In genomic region chr7:96337519-96337918, GRCh38 we compare ENCODE assay signal across 15 cellular contexts. TPM values are rescaled to one million over a fixed set of nuclear protein-coding genes. Genes with fewer than 3 reads are reported as not detected.
DNase-seq lines count a peak whose midpoint lies in the region; ATAC-seq and TF ChIP-seq lines count a peak whose summit lies in the region.
"Had no signal": no experiment of that assay in that cellular context is flagged by ENCODE, and none has a peak within 500 bp of the region (broad histone marks: within the 10 kb centered on the region; RNA-seq: fewer than 3 reads in every experiment).

No MANE protein-coding gene starts in this region.

- POLR2A ChIA-PET in naive thymus-derived CD8-positive, alpha-beta T cell (lab: Charles Lee) = no interaction called here

- peaks cover 13% of the 10 kb centered on the region for H3K27me3 Mint-ChIP-seq in osteocyte (ENCODE audit: unreplicated experiment)
- H3K27me3 Mint-ChIP-seq in naive thymus-derived CD8-positive, alpha-beta T cell = peaks cover 9 to 30% (median 20%) of the 10 kb centered on the region in 5 donors

- no peak overlapping the region for H3K4me3 ChIP-seq in AG09309 (ENCODE audit: control insufficient read depth, low read depth, low read length)

- DNase-seq in AG09309 (ENCODE audit: low read depth) = peak; percentile 4
- DNase-seq in amniotic stem cell (lab: John Stamatoyannopoulos, UW) = peak; percentile 18
- DNase-seq in fibroblast of gingiva (ENCODE audit: low read depth) = peak; percentile 21
- no peak for DNase-seq in osteocyte (ENCODE audit: extremely low spot score, unreplicated experiment)
- DNase-seq in naive thymus-derived CD8-positive, alpha-beta T cell = no peak
- DNase-seq in effector CD8-positive, alpha-beta T cell (lab: John Stamatoyannopoulos, UW) = no peak
- DNase-seq in erythroblast (lab: John Stamatoyannopoulos, UW) = no peak
- DNase-seq: C1 segment of cervical spinal cord, H7, NCI-H1048, NCI-H146, NCI-H2081, NCI-H748 treated with DMSO at 0.1 percent for 48 hours, PC-3 had no signal

- no peaks in the 10 kb centered on the region for H3K36me3 Mint-ChIP-seq in osteocyte (ENCODE audit: unreplicated experiment)
- peaks cover 0 to 5% (median 0%) of the 10 kb centered on the region in 3 donors for H3K36me3 Mint-ChIP-seq in naive thymus-derived CD8-positive, alpha-beta T cell

- no peak overlapping the region for H3K4me3 Mint-ChIP-seq in osteocyte (ENCODE audit: unreplicated experiment)
- no peak overlapping the region for H3K4me3 Mint-ChIP-seq in naive thymus-derived CD8-positive, alpha-beta T cell

- no peak for ATAC-seq in naive thymus-derived CD8-positive, alpha-beta T cell
- no peak for ATAC-seq in GM21390 (IDR thresholded peaks at IDR 0.05; ENCODE audit: unreplicated experiment)
- ATAC-seq: PC-3 had no signal

- peak overlapping the region; percentile 32 for H3K27ac Mint-ChIP-seq in osteocyte (ENCODE audit: unreplicated experiment)
- H3K27ac Mint-ChIP-seq in naive thymus-derived CD8-positive, alpha-beta T cell = no peak overlapping the region

- peaks cover 34% of the 10 kb centered on the region for H3K4me1 Mint-ChIP-seq in osteocyte (ENCODE audit: unreplicated experiment)
- H3K4me1 Mint-ChIP-seq in naive thymus-derived CD8-positive, alpha-beta T cell = peaks cover 0 to 2% (median 0%) of the 10 kb centered on the region in 4 donors

- TF ChIP-seq CTCF in AG09309 (IDR thresholded peaks at IDR 0.05; ENCODE audit: control insufficient read depth, insufficient read depth, low read depth, low read length, missing control alignments) (no peak), osteocyte (IDR thresholded peaks at IDR 0.05) (no peak)

- TF ChIP-seq POLR2A in erythroblast (IDR thresholded peaks at IDR 0.05; ENCODE audit: low read length) = no peak

- H3K9me3 Mint-ChIP-seq in osteocyte (ENCODE audit: unreplicated experiment) = no peaks in the 10 kb centered on the region
- peaks cover 0 to 3% (median 0%) of the 10 kb centered on the region in 9 donors for H3K9me3 Mint-ChIP-seq in naive thymus-derived CD8-positive, alpha-beta T cell

RNA-seq across cellular contexts. Expression of gene SLC25A13, which starts 15.6 kb away (rescaled TPM):
- total RNA-seq in osteocyte = 27.4 and 29.3 TPM in 2 replicates
- total RNA-seq in naive thymus-derived CD8-positive, alpha-beta T cell = 10 to 100 TPM in 1 of 2 experiments, 1 to 10 TPM in 1; 8.2 to 12.1 TPM
- polyA plus RNA-seq in naive thymus-derived CD8-positive, alpha-beta T cell = 1 to 10 TPM; 3.1 to 5.8 (median 3.6) TPM

Comparison
In these comparisons a context has a peak if more than half of its experiments do, and no peak if none do; other contexts are left out.
1. DNase-seq: peak in AG09309 (single experiment), amniotic stem cell (single experiment) and fibroblast of gingiva (single experiment); none in osteocyte (single experiment), naive thymus-derived CD8-positive, alpha-beta T cell (0 of 10), effector CD8-positive, alpha-beta T cell (single experiment) and erythroblast (0 of 2).